Comparison of ENCODE assay signal across 16 cellular contexts in genomic region chr5:108588323-108588722, GRCh38.
A peak's percentile ranks its signal among the peaks of the same experiment; 100 is the strongest.
DNase-seq lines count a peak whose midpoint lies in the region; ATAC-seq and TF ChIP-seq lines count a peak whose summit lies in the region.
"Had no signal": no experiment of that assay in that cellular context is flagged by ENCODE, and none has a peak within 500 bp of the region (broad histone marks: within the 10 kb centered on the region; RNA-seq: fewer than 3 reads in every experiment).

No MANE protein-coding gene starts in this region.

- H3K4me3 ChIP-seq in GM23338 (no peak overlapping the region), PC-3 (ENCODE audit: low read length) (no peak overlapping the region), OCI-LY7 (ENCODE audit: low read depth, low read length, poor library complexity, severe bottlenecking) (no peak overlapping the region), body of pancreas (no peak overlapping the region)
- H3K4me3 ChIP-seq: BLaER1, GM12878, HAP-1 had no signal

- H3K27me3 Mint-ChIP-seq in GM23338 (ENCODE audit: insufficient read depth, low read depth, poor library complexity), result no peaks in the 10 kb centered on the region

- H3K27ac Mint-ChIP-seq in GM23338, result no peak overlapping the region
- H3K27ac Mint-ChIP-seq: CD14-positive monocyte; CD4-positive, alpha-beta memory T cell had no signal

- H3K27me3 ChIP-seq in GM23338 (ENCODE audit: insufficient read depth) (no peaks in the 10 kb centered on the region), PC-3 (ENCODE audit: low read length) (no peaks in the 10 kb centered on the region), foreskin keratinocyte (peaks cover 14% of the 10 kb centered on the region), body of pancreas (no peaks in the 10 kb centered on the region)
- H3K27me3 ChIP-seq: BLaER1 had no signal

- H3K9me3 Mint-ChIP-seq in GM23338, result no peaks in the 10 kb centered on the region

- intact Hi-C loops in PC-3 (cut with micrococcal nuclease) (no loop called here), OCI-LY7 (cut with micrococcal nuclease; ENCODE audit: unreplicated experiment) (no loop called here), body of pancreas (cut with DNase I) (no loop called here)

- H4K20me1 ChIP-seq in GM23338 (replicated peaks; ENCODE audit: insufficient read depth) (no peaks in the 10 kb centered on the region), PC-3 (ENCODE audit: low read length) (no peaks in the 10 kb centered on the region), OCI-LY7 (ENCODE audit: insufficient read depth, low read length) (no peaks in the 10 kb centered on the region)
- H4K20me1 ChIP-seq: BLaER1 had no signal

- CTCF ChIA-PET in PC-3 (lab: Charles Lee) (no interaction called here), OCI-LY7 (lab: Charles Lee; ENCODE audit: unreplicated experiment) (no interaction called here)

- H3K9ac ChIP-seq in PC-3 (ENCODE audit: low read length), result no peak overlapping the region
- H3K9ac ChIP-seq: BLaER1 had no signal

- no peak for ATAC-seq in GM23338
- ATAC-seq in PC-3, result peak; percentile 83
- ATAC-seq in foreskin keratinocyte, result peak; percentile 44
- ATAC-seq in HG03442 (IDR thresholded peaks at IDR 0.05; ENCODE audit: unreplicated experiment), result no peak
- no peak for ATAC-seq in HG03521 (IDR thresholded peaks at IDR 0.05; ENCODE audit: unreplicated experiment)
- no peak for ATAC-seq in body of pancreas
- ATAC-seq: GM12878 had no signal

- no peak for TF ChIP-seq CTCF in GM23338 (conservative IDR thresholded peaks at IDR 0.05; ENCODE audit: low read depth in 2 of 2)
- TF ChIP-seq CTCF in PC-3 (conservative IDR thresholded peaks at IDR 0.05; ENCODE audit: low read depth, low read length), result no peak
- no peak for TF ChIP-seq CTCF in foreskin keratinocyte (conservative IDR thresholded peaks at IDR 0.05)
- no peak for TF ChIP-seq CTCF in OCI-LY7 (conservative IDR thresholded peaks at IDR 0.05; ENCODE audit: low read length)
- no peak for TF ChIP-seq CTCF in body of pancreas (IDR thresholded peaks at IDR 0.05)

- H3K9me3 ChIP-seq in PC-3 (ENCODE audit: low read length) (no peaks in the 10 kb centered on the region), OCI-LY7 (ENCODE audit: low read length) (no peaks in the 10 kb centered on the region), body of pancreas (no peaks in the 10 kb centered on the region)
- H3K9me3 ChIP-seq: BLaER1, HAP-1 had no signal

- no peak for TF ChIP-seq POLR2A in body of pancreas (IDR thresholded peaks at IDR 0.05)

- H3K9me2 ChIP-seq in GM23338 (ENCODE audit: insufficient read depth) (peaks cover 4% of the 10 kb centered on the region; the same call in 1 of the 2 replicates), PC-3 (replicated peaks; ENCODE audit: low read length) (no peaks in the 10 kb centered on the region), OCI-LY7 (ENCODE audit: insufficient read depth, low read length) (no peaks in the 10 kb centered on the region)

- DNase-seq in GM23338 (ENCODE audit: low spot score), result no peak
- DNase-seq in PC-3, result peak; percentile 71
- DNase-seq in astrocyte of the hippocampus (ENCODE audit: low read depth, low spot score), result peak; percentile 16
- peak; percentile 7 to 48 for DNase-seq in foreskin keratinocyte
- DNase-seq in OCI-LY7 (ENCODE audit: low spot score), result no peak
- no peak for DNase-seq in body of pancreas
- DNase-seq: 8988T; CD4-positive, alpha-beta memory T cell; DMS79 treated with DMSO at 0.1 percent for 48 hours had no signal

- H3K27ac ChIP-seq in GM23338 (ENCODE audit: low read depth) (no peak overlapping the region), PC-3 (ENCODE audit: low read length) (no peak overlapping the region), foreskin keratinocyte (no peak overlapping the region), OCI-LY7 (ENCODE audit: low read depth, low read length, poor library complexity, severe bottlenecking) (no peak overlapping the region), body of pancreas (no peak overlapping the region)
- H3K27ac ChIP-seq: BLaER1, HL-60 had no signal

- no peaks in the 10 kb centered on the region for H3K36me3 Mint-ChIP-seq in GM23338 (ENCODE audit: low read depth)
- H3K36me3 Mint-ChIP-seq: CD14-positive monocyte; CD4-positive, alpha-beta memory T cell had no signal

- 0 out of 2 replicates have a peak overlapping the region, but pooled peaks have one; percentile 3 for H2AFZ ChIP-seq in GM23338
- peak overlapping the region; percentile 6; the same call in 1 of the 2 replicates for H2AFZ ChIP-seq in PC-3 (ENCODE audit: low read length)
- no peak overlapping the region for H2AFZ ChIP-seq in OCI-LY7 (ENCODE audit: low read length)

- WGBS in body of pancreas, 2 donors, result 79 to 83% methylated on average over 2 of the region's 2 CpGs

- POLR2A ChIA-PET in PC-3 (lab: Charles Lee; ENCODE audit: unreplicated experiment) (no interaction called here), OCI-LY7 (lab: Charles Lee) (no interaction called here)

- no peak overlapping the region for H3K4me3 Mint-ChIP-seq in GM23338
- H3K4me3 Mint-ChIP-seq: CD14-positive monocyte; CD4-positive, alpha-beta memory T cell had no signal

- no peaks in the 10 kb centered on the region for H3K36me3 ChIP-seq in GM23338 (ENCODE audit: insufficient read depth)
- no peaks in the 10 kb centered on the region for H3K36me3 ChIP-seq in PC-3 (ENCODE audit: low read depth, low read length)
- no peaks in the 10 kb centered on the region for H3K36me3 ChIP-seq in OCI-LY7 (ENCODE audit: insufficient read depth, low read length)
- H3K36me3 ChIP-seq in body of pancreas (replicated peaks in 1 of 2; ENCODE audit: insufficient read depth in 1 of 2, low read depth in 2 of 2), result no peaks in the 10 kb centered on the region
- H3K36me3 ChIP-seq: BLaER1, HAP-1 had no signal

- H3K4me1 ChIP-seq in GM23338 (ENCODE audit: insufficient read depth) (peaks cover 4% of the 10 kb centered on the region; the same call in 1 of the 2 replicates), PC-3 (ENCODE audit: insufficient read depth, low read length) (peaks cover 9% of the 10 kb centered on the region; the same call in 1 of the 2 replicates), foreskin keratinocyte (no peaks in the 10 kb centered on the region), OCI-LY7 (ENCODE audit: insufficient read depth, low read length, poor library complexity, severe bottlenecking) (no peaks in the 10 kb centered on the region), body of pancreas (peaks cover 5% of the 10 kb centered on the region)
- H3K4me1 ChIP-seq: BLaER1, HAP-1 had no signal

- H3K79me2 ChIP-seq in GM23338 (replicated peaks; ENCODE audit: insufficient read depth) (no peaks in the 10 kb centered on the region), PC-3 (ENCODE audit: low read length) (no peaks in the 10 kb centered on the region), OCI-LY7 (ENCODE audit: insufficient read depth, low read depth, low read length) (no peaks in the 10 kb centered on the region)

- no peak overlapping the region for H3K4me2 ChIP-seq in GM23338
- no peak overlapping the region for H3K4me2 ChIP-seq in PC-3 (ENCODE audit: low read length)
- no peak overlapping the region for H3K4me2 ChIP-seq in OCI-LY7 (ENCODE audit: low read length)
- H3K4me2 ChIP-seq: BLaER1 had no signal

- H3K4me1 Mint-ChIP-seq in GM23338, result no peaks in the 10 kb centered on the region
- H3K4me1 Mint-ChIP-seq: CD14-positive monocyte; CD4-positive, alpha-beta memory T cell had no signal

- no peaks in the 10 kb centered on the region for H3F3A ChIP-seq in GM23338 (replicated peaks; ENCODE audit: low read depth)
- no peaks in the 10 kb centered on the region for H3F3A ChIP-seq in PC-3 (ENCODE audit: low read length, unreplicated experiment)

- BruUV-seq in PC-3 (replicated peaks; lab: Mats Ljungman, UMichigan), result no TSS peak
- no TSS peak for BruUV-seq in OCI-LY7 (replicated peaks; lab: Mats Ljungman, UMichigan)

Comparison
In these comparisons a context has a peak if more than half of its experiments do, and no peak if none do; other contexts are left out.
1. ATAC-seq: peak in PC-3 (single experiment) and foreskin keratinocyte (single experiment); none in GM23338 (single experiment), HG03442 (single experiment), HG03521 (single experiment) and body of pancreas (single experiment).
2. DNase-seq: peak in PC-3 (single experiment), astrocyte of the hippocampus (single experiment) and foreskin keratinocyte (2 of 2); none in GM23338 (single experiment), OCI-LY7 (single experiment) and body of pancreas (0 of 4).